In the genomic region with DNA sequence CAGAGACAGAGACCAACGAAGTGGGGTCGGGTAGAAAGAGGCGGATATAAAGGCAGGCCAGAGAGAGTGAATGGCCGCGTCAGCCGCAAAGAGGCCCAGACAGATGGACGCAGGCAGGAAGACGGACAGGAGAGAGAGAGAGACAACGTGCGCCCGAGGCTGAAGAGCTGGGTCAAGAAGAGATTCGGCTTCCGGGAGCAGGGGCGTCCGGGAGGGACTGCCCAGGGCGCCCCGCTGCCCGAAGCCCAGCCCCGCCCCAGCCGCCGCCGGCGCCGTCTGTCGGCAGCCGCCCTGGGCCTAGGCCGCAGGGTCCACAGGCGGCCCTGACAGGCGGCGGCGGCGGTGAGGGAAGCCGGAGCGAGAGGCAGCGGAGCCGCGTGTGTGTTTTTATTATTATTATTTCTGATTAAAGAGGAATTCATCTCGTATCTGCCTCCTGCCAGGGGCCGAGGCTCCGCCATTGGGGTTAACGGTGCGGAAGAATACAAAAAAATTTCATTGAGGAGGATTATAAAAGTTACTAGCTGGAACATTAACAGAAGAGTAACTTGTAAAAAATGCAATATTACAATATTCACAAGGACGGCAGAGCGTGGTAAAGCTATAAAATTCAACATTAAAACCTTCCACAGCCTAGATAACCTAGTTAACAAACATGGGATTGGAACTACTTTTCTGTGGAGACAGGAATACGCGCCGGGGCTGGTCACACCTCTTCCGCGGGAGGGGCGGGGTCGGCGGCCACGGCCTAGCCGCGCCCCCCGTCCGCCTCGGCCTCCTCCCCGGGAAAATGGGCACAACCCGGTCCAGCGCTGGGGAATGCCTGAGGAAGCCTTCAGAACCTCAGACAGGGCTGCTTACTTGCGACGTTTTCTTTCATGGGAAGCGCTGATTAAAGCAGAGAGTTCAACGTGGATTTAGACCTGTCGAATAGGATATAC, we compare ENCODE assay signal across 14 cellular contexts. TPM values are rescaled to one million over a fixed set of nuclear protein-coding genes. Genes with fewer than 3 reads are reported as not detected.
DNase-seq lines count a peak whose midpoint lies in the region; ATAC-seq and TF ChIP-seq lines count a peak whose summit lies in the region.
"Had no signal": no experiment of that assay in that cellular context is flagged by ENCODE, and none has a peak within 500 bp of the region (broad histone marks: within the 10 kb centered on the region; RNA-seq: fewer than 3 reads in every experiment).

No MANE protein-coding gene starts in this region.

- H3K27me3 ChIP-seq in trophoblast cell (ENCODE audit: insufficient read depth, low read length): peaks cover 69% of the 10 kb centered on the region

- H3K4me3 ChIP-seq in iPS-18c (ENCODE audit: insufficient read depth, low read depth, low read length): peak overlapping the region; percentile 46
- no peak overlapping the region for H3K4me3 ChIP-seq in trophoblast cell (ENCODE audit: low read depth, low read length)
- H3K4me3 ChIP-seq: uterus had no signal

- POLR2A ChIA-PET in activated B cell treated with CpG ODN at 0.5 μM for 24 hours (lab: Charles Lee): no interaction called here

- H3K4me3 Mint-ChIP-seq in activated B cell treated with CpG ODN at 0.5 μM for 24 hours: peak overlapping the region; percentile 26

- no peaks in the 10 kb centered on the region for H3K79me1 ChIP-seq in trophoblast cell (ENCODE audit: low read length)

- H3K9me3 ChIP-seq in ES-I3 (ENCODE audit: control insufficient read depth, insufficient read depth, low read length) (no peaks in the 10 kb centered on the region), iPS-18c (ENCODE audit: control insufficient read depth, insufficient read depth, low read length) (no peaks in the 10 kb centered on the region), trophoblast cell (ENCODE audit: insufficient read depth, low read depth, low read length) (peaks cover 7% of the 10 kb centered on the region)
- H3K9me3 ChIP-seq: esophagus squamous epithelium, uterus had no signal

- H3K27ac Mint-ChIP-seq in activated B cell treated with CpG ODN at 0.5 μM for 24 hours: no peak overlapping the region

- peak overlapping the region; percentile 62 for H3K9ac ChIP-seq in ES-I3 (ENCODE audit: low read depth, low read length)
- no peak overlapping the region for H3K9ac ChIP-seq in trophoblast cell (ENCODE audit: low read length)
- H3K9ac ChIP-seq: KMS-11 had no signal

- H3K4me2 ChIP-seq in trophoblast cell (ENCODE audit: low read length): peak overlapping the region; percentile 49
- H3K4me2 ChIP-seq: KMS-11 had no signal

- no peak overlapping the region for H3K27ac ChIP-seq in trophoblast cell (ENCODE audit: low read depth, low read length)
- H3K27ac ChIP-seq: esophagus squamous epithelium, KMS-11, uterus had no signal

- H3K9me3 Mint-ChIP-seq in activated B cell treated with CpG ODN at 0.5 μM for 24 hours: no peaks in the 10 kb centered on the region

- peaks cover 17% of the 10 kb centered on the region for H3K4me1 Mint-ChIP-seq in activated B cell treated with CpG ODN at 0.5 μM for 24 hours

- no peak overlapping the region for H2BK120ac ChIP-seq in trophoblast cell (ENCODE audit: insufficient read depth, low read length, poor library complexity)

- no peak for TF ChIP-seq CTCF in activated B cell treated with CpG ODN at 0.5 μM for 24 hours (IDR thresholded peaks at IDR 0.05)

- H3K23ac ChIP-seq in trophoblast cell (ENCODE audit: low read length): no peak overlapping the region

- H2AFZ ChIP-seq in trophoblast cell (ENCODE audit: insufficient read depth, low read length, poor library complexity): no peak overlapping the region

- intact Hi-C loops in activated B cell treated with CpG ODN at 0.5 μM for 24 hours (cut with micrococcal nuclease): no loop called here

- no peak overlapping the region for H3K14ac ChIP-seq in trophoblast cell (ENCODE audit: low read length)

- no peak overlapping the region for H4K91ac ChIP-seq in trophoblast cell (ENCODE audit: low read depth, low read length)

- CTCF ChIA-PET in activated B cell treated with CpG ODN at 0.5 μM for 24 hours (lab: Charles Lee): no interaction called here

- no peak overlapping the region for H2BK5ac ChIP-seq in trophoblast cell (ENCODE audit: low read depth, low read length, poor library complexity)

- H2AK5ac ChIP-seq in trophoblast cell (ENCODE audit: low read length): no peak overlapping the region

- no peaks in the 10 kb centered on the region for H3K36me3 ChIP-seq in ES-I3 (ENCODE audit: insufficient read depth, low read length)
- H3K36me3 ChIP-seq in trophoblast cell (ENCODE audit: control insufficient read depth in 1 of 2, insufficient read depth in 2 of 2, low read length in 2 of 2): no peaks in the 10 kb centered on the region
- H3K36me3 ChIP-seq: esophagus squamous epithelium, uterus had no signal

- ATAC-seq in activated B cell treated with CpG ODN at 0.5 μM for 24 hours (ENCODE audit: low read depth) (no peak), HG03521 (IDR thresholded peaks at IDR 0.05; ENCODE audit: unreplicated experiment) (no peak), HG03175 (IDR thresholded peaks at IDR 0.05; ENCODE audit: unreplicated experiment) (no peak)

- no peak overlapping the region for H2BK12ac ChIP-seq in trophoblast cell (ENCODE audit: low read length)

- no peaks in the 10 kb centered on the region for H3K79me2 ChIP-seq in trophoblast cell (ENCODE audit: control insufficient read depth, insufficient read depth, low read length, poor library complexity)

- H4K8ac ChIP-seq in trophoblast cell (ENCODE audit: low read depth, low read length): no peak overlapping the region

- DNase-seq in activated B cell treated with CpG ODN at 0.5 μM for 24 hours (no peak), trophoblast cell (peak in 1 of 2 donors; percentile 30), NCI-H146 treated with DMSO at 0.1 percent for 48 hours (lab: John Stamatoyannopoulos, UW; ENCODE audit: unreplicated experiment) (no peak), NCI-H2107 treated with DMSO at 0.1 percent for 48 hours (lab: John Stamatoyannopoulos, UW; ENCODE audit: unreplicated experiment) (no peak)
- DNase-seq: anterior cingulate cortex, COR-L47, esophagus squamous epithelium, NCI-H226, uterus had no signal

- WGBS in trophoblast cell (ENCODE audit: extremely low coverage, insufficient coverage, insufficient read length): no CpG with 5 or more reads among the region's 66 CpGs

- no peak overlapping the region for H3K18ac ChIP-seq in trophoblast cell (ENCODE audit: low read length)

- no peak overlapping the region for H3K4ac ChIP-seq in trophoblast cell (ENCODE audit: low read depth, low read length)

- H3K27me3 Mint-ChIP-seq in activated B cell treated with CpG ODN at 0.5 μM for 24 hours: peaks cover 83% of the 10 kb centered on the region

- H3K4me1 ChIP-seq in ES-I3 (ENCODE audit: insufficient read depth, low read length) (peaks cover 8% of the 10 kb centered on the region), trophoblast cell (ENCODE audit: control insufficient read depth in 1 of 2, insufficient read depth in 2 of 2, low read length in 2 of 2) (peaks cover 2 to 3% of the 10 kb centered on the region in 2 experiments)
- H3K4me1 ChIP-seq: uterus had no signal

- H3K36me3 Mint-ChIP-seq in activated B cell treated with CpG ODN at 0.5 μM for 24 hours (ENCODE audit: low read depth): no peaks in the 10 kb centered on the region

- H4K12ac ChIP-seq in trophoblast cell (ENCODE audit: low read depth, low read length): no peak overlapping the region

RNA-seq across cellular contexts. Expression of gene PAX2, which starts 29.7 kb away (rescaled TPM):
- not detected in 2 replicates for total RNA-seq in activated B cell treated with CpG ODN at 0.5 μM for 24 hours
- 0.01 TPM in 1 of 2 replicates, not detected in the other for polyA plus RNA-seq in trophoblast cell (2013)
- total RNA-seq: esophagus squamous epithelium had no signal
